In genomic region chrX:103343105-103343504, GRCh38 we compare ENCODE assay signal across 8 cellular contexts.
DNase-seq lines count a peak whose midpoint lies in the region; ATAC-seq and FAIRE-seq lines count a peak whose summit lies in the region.

No MANE protein-coding gene starts in this region.

- peak; percentile 33 for DNase-seq in NCI-H82 (lab: John Stamatoyannopoulos, UW)
- DNase-seq in NCI-H82 treated with DMSO at 0.1 percent for 48 hours (lab: John Stamatoyannopoulos, UW; ENCODE audit: unreplicated experiment): no peak
- DNase-seq in NCI-H748 (lab: John Stamatoyannopoulos, UW; ENCODE audit: unreplicated experiment): peak; percentile 33
- peak; percentile 77 for DNase-seq in adipocyte (ENCODE audit: low read depth)
- DNase-seq in stimulated activated naive CD4-positive, alpha-beta T cell (lab: John Stamatoyannopoulos, UW): peak in 5 of 6 experiments; percentile 2 to 44 (median 20)

- no peaks in the 10 kb centered on the region for H3K9me3 ChIP-seq in adipocyte (ENCODE audit: control insufficient read depth, low read length)

- H3K4me3 ChIP-seq in adipocyte (ENCODE audit: low read length): no peak overlapping the region

- H3K36me3 ChIP-seq in adipocyte (ENCODE audit: control insufficient read depth, insufficient read depth, low read length, severe bottlenecking): no peaks in the 10 kb centered on the region

- ATAC-seq in GM21825 (IDR thresholded peaks at IDR 0.05; ENCODE audit: unreplicated experiment) (peak; percentile 70), HG02798 (IDR thresholded peaks at IDR 0.05; ENCODE audit: poor library complexity, unreplicated experiment) (no peak)

- peak; percentile 83 for FAIRE-seq in islet of Langerhans (lab: Jason Lieb, UNC)

- no peak overlapping the region for H3K9ac ChIP-seq in adipocyte (ENCODE audit: low read length)

- H3K27me3 ChIP-seq in adipocyte (replicated peaks; ENCODE audit: control insufficient read depth, insufficient read depth, low read length): peaks cover 14% of the 10 kb centered on the region

- no peaks in the 10 kb centered on the region for H3K4me1 ChIP-seq in adipocyte (ENCODE audit: control insufficient read depth, insufficient read depth, low read length)
